Comparison of ENCODE assay signal across 3 cellular contexts in the genomic region with DNA sequence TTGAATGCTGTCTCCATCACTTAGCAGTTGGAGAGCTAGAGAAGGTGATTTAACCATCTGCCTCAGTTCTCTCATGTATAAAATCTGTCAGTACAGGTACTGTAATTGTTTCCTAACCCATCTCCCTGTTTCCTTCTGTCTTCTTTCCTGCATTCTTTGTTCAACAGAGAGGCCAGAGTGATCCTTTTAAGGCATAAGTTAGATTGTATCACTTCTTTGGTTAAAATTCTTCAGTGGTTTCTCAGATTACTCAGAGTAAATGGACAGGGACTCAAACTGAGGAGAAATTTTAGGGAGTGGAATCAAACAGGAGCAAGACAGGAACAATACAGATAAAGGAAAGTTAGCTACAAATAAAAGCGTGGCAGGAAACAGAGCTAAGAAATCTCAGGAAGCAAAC.
TF ChIP-seq lines count a peak whose summit lies in the region.

No MANE protein-coding gene starts in this region.

TF ChIP-seq in GM23338, 12 proteins besides CTCF, POLR2A, EP300 and RAD21 (continues in another document):
- TF ChIP-seq ZNF331 (CRISPR knock-in tag; IDR thresholded peaks at IDR 0.05; ENCODE audit: low read depth) = no peak
- no peak for TF ChIP-seq CREB1 (CRISPR knock-in tag; IDR thresholded peaks at IDR 0.05; ENCODE audit: low read depth)
- TF ChIP-seq, protein P1, sequence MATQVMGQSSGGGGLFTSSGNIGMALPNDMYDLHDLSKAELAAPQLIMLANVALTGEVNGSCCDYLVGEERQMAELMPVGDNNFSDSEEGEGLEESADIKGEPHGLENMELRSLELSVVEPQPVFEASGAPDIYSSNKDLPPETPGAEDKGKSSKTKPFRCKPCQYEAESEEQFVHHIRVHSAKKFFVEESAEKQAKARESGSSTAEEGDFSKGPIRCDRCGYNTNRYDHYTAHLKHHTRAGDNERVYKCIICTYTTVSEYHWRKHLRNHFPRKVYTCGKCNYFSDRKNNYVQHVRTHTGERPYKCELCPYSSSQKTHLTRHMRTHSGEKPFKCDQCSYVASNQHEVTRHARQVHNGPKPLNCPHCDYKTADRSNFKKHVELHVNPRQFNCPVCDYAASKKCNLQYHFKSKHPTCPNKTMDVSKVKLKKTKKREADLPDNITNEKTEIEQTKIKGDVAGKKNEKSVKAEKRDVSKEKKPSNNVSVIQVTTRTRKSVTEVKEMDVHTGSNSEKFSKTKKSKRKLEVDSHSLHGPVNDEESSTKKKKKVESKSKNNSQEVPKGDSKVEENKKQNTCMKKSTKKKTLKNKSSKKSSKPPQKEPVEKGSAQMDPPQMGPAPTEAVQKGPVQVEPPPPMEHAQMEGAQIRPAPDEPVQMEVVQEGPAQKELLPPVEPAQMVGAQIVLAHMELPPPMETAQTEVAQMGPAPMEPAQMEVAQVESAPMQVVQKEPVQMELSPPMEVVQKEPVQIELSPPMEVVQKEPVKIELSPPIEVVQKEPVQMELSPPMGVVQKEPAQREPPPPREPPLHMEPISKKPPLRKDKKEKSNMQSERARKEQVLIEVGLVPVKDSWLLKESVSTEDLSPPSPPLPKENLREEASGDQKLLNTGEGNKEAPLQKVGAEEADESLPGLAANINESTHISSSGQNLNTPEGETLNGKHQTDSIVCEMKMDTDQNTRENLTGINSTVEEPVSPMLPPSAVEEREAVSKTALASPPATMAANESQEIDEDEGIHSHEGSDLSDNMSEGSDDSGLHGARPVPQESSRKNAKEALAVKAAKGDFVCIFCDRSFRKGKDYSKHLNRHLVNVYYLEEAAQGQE (IDR thresholded peaks at IDR 0.05; ENCODE audit: unreplicated experiment) = no peak
- no peak for TF ChIP-seq ZNF114 (CRISPR knock-in tag; IDR thresholded peaks at IDR 0.05)
- no peak for TF ChIP-seq NANOG (IDR thresholded peaks at IDR 0.05; ENCODE audit: borderline replicate concordance)
- TF ChIP-seq JUNB (IDR thresholded peaks at IDR 0.05; ENCODE audit: unreplicated experiment) = no peak

TF ChIP-seq in SK-N-SH, 30 proteins besides CTCF, POLR2A, EP300 and RAD21:
- peak; percentile 43; the same call in 1 of the 2 replicates for TF ChIP-seq FOSL2 (IDR thresholded peaks at IDR 0.05; ENCODE audit: borderline replicate concordance, low read depth)
- TF ChIP-seq, protein P1 (IDR thresholded peaks at IDR 0.05; ENCODE audit: low read depth, low read length) = no peak
- TF ChIP-seq, protein P2, sequence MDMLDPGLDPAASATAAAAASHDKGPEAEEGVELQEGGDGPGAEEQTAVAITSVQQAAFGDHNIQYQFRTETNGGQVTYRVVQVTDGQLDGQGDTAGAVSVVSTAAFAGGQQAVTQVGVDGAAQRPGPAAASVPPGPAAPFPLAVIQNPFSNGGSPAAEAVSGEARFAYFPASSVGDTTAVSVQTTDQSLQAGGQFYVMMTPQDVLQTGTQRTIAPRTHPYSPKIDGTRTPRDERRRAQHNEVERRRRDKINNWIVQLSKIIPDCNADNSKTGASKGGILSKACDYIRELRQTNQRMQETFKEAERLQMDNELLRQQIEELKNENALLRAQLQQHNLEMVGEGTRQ (IDR thresholded peaks at IDR 0.05; ENCODE audit: borderline replicate concordance, low read depth, low read length) = no peak
- TF ChIP-seq TAF1 (IDR thresholded peaks at IDR 0.05; ENCODE audit: borderline replicate concordance, low read depth, low read length) = no peak
- TF ChIP-seq, protein P3, sequence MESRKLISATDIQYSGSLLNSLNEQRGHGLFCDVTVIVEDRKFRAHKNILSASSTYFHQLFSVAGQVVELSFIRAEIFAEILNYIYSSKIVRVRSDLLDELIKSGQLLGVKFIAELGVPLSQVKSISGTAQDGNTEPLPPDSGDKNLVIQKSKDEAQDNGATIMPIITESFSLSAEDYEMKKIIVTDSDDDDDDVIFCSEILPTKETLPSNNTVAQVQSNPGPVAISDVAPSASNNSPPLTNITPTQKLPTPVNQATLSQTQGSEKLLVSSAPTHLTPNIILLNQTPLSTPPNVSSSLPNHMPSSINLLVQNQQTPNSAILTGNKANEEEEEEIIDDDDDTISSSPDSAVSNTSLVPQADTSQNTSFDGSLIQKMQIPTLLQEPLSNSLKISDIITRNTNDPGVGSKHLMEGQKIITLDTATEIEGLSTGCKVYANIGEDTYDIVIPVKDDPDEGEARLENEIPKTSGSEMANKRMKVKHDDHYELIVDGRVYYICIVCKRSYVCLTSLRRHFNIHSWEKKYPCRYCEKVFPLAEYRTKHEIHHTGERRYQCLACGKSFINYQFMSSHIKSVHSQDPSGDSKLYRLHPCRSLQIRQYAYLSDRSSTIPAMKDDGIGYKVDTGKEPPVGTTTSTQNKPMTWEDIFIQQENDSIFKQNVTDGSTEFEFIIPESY (IDR thresholded peaks at IDR 0.05; ENCODE audit: borderline replicate concordance, low read depth) = no peak
- no peak for TF ChIP-seq SIN3A (IDR thresholded peaks at IDR 0.05; ENCODE audit: borderline replicate concordance, low read depth, low read length)
- no peak for TF ChIP-seq POLR2AphosphoS5 (IDR thresholded peaks at IDR 0.05; ENCODE audit: low read depth, low read length)
- peak; percentile 52 for TF ChIP-seq JUND (IDR thresholded peaks at IDR 0.05)
- peak; percentile 78 for TF ChIP-seq TCF12 (IDR thresholded peaks at IDR 0.05)
- no peak for TF ChIP-seq SMC3 (IDR thresholded peaks at IDR 0.05; ENCODE audit: low read depth, low read length)
- TF ChIP-seq NFIC (IDR thresholded peaks at IDR 0.05; ENCODE audit: borderline replicate concordance) = peak; percentile 8; the same call in 1 of the 2 replicates
- no peak for TF ChIP-seq GATA2 (CRISPR knock-in tag; IDR thresholded peaks at IDR 0.05)
- TF ChIP-seq, protein P4, sequence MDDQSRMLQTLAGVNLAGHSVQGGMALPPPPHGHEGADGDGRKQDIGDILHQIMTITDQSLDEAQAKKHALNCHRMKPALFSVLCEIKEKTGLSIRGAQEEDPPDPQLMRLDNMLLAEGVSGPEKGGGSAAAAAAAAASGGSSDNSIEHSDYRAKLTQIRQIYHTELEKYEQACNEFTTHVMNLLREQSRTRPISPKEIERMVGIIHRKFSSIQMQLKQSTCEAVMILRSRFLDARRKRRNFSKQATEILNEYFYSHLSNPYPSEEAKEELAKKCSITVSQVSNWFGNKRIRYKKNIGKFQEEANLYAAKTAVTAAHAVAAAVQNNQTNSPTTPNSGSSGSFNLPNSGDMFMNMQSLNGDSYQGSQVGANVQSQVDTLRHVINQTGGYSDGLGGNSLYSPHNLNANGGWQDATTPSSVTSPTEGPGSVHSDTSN (IDR thresholded peaks at IDR 0.05) = peak; percentile 53
- peak; percentile 80 for TF ChIP-seq TEAD4 (IDR thresholded peaks at IDR 0.05; ENCODE audit: borderline replicate concordance, insufficient read depth)
TF ChIP-seq in SK-N-SH: peak in this region for 6.

TF ChIP-seq in HepG2, 621 proteins besides CTCF, POLR2A, EP300 and RAD21:
- TF ChIP-seq ETV6 (CRISPR knock-in tag; conservative IDR thresholded peaks at IDR 0.05) = no peak
- TF ChIP-seq ZNF589 (CRISPR knock-in tag; conservative IDR thresholded peaks at IDR 0.05) = no peak
- no peak for TF ChIP-seq ZNF558 (CRISPR knock-in tag; IDR thresholded peaks at IDR 0.05; ENCODE audit: borderline replicate concordance)
- no peak for TF ChIP-seq ZNF747 (CRISPR knock-in tag; IDR thresholded peaks at IDR 0.05; ENCODE audit: borderline replicate concordance)
- no peak for TF ChIP-seq KAT2B (IDR thresholded peaks at IDR 0.05; ENCODE audit: borderline replicate concordance, low read depth, low read length)
- no peak for TF ChIP-seq TARDBP (CRISPR knock-in tag; IDR thresholded peaks at IDR 0.05)
- no peak for TF ChIP-seq DMTF1 (CRISPR knock-in tag; IDR thresholded peaks at IDR 0.05)
- TF ChIP-seq TCF12 (IDR thresholded peaks at IDR 0.05) = no peak
- TF ChIP-seq TCF12 (CRISPR knock-in tag; IDR thresholded peaks at IDR 0.05) = no peak
- TF ChIP-seq REL (CRISPR knock-in tag; conservative IDR thresholded peaks at IDR 0.05) = no peak
- no peak for TF ChIP-seq ZNF143 (CRISPR knock-in tag; IDR thresholded peaks at IDR 0.05)
- no peak for TF ChIP-seq RXRB (CRISPR knock-in tag; IDR thresholded peaks at IDR 0.05; ENCODE audit: borderline replicate concordance)
TF ChIP-seq in HepG2: peak in this region for 0.
